1 cellular context compared by ENCODE assay signal in the genomic region with DNA sequence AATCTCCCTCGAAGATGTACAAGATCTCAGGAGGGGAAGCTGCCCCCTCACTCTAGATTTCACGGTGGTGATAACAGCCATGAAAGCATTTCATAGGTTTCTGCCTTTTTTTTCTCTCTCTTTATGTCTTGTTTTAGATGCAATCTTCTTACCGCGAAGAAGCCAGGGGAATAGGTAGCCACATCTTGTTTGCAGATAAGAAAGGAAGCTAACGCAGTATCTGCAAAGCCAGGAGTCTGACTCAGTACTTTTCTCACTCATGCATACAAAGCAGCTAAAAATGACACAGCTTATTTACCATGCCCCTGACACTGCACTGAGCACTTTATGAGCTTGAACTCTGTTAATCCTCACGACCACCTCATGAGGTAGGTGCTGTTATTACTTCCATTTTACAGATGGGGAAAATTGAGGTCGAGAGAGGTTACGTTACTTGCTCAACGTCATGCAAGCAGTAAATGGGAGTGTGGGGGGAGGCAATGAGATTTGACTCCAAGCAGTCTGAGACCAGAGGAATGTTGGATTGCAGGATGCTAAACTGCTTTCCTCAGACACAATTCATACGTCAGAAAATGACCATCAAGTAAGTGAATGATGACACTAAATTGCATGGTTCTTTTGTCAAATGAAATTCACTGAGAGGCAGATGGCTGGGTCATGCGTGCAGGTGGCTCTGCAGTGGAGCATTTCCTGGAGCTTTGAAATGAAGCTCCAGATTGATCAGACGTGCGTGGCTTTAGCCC.
A peak's percentile ranks its signal among the peaks of the same experiment; 100 is the strongest.
TF ChIP-seq lines count a peak whose summit lies in the region.

No MANE protein-coding gene starts in this region.

TF ChIP-seq in HEK293, 187 proteins besides CTCF, POLR2A, EP300 and RAD21 (continued from another document):
- TF ChIP-seq, protein P1, sequence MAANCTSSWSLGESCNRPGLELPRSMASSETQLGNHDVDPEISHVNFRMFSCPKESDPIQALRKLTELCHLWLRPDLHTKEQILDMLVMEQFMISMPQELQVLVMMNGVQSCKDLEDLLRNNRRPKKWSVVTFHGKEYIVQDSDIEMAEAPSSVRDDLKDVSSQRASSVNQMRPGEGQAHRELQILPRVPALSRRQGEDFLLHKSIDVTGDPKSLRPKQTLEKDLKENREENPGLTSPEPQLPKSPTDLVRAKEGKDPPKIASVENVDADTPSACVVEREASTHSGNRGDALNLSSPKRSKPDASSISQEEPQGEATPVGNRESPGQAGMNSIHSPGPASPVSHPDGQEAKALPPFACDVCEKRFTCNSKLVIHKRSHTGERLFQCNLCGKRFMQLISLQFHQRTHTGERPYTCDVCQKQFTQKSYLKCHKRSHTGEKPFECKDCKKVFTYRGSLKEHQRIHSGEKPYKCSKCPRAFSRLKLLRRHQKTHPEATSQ (tag by site-specific recombination; IDR thresholded peaks at IDR 0.05), result 0 out of 2 replicates have a peak, but pooled peaks have one; percentile 28
- peak; percentile 37 for TF ChIP-seq SETDB1 (IDR thresholded peaks at IDR 0.05; ENCODE audit: insufficient read length, low read length)
- no peak for TF ChIP-seq ZSCAN30 (tag by site-specific recombination; IDR thresholded peaks at IDR 0.05)
- TF ChIP-seq, protein P2, sequence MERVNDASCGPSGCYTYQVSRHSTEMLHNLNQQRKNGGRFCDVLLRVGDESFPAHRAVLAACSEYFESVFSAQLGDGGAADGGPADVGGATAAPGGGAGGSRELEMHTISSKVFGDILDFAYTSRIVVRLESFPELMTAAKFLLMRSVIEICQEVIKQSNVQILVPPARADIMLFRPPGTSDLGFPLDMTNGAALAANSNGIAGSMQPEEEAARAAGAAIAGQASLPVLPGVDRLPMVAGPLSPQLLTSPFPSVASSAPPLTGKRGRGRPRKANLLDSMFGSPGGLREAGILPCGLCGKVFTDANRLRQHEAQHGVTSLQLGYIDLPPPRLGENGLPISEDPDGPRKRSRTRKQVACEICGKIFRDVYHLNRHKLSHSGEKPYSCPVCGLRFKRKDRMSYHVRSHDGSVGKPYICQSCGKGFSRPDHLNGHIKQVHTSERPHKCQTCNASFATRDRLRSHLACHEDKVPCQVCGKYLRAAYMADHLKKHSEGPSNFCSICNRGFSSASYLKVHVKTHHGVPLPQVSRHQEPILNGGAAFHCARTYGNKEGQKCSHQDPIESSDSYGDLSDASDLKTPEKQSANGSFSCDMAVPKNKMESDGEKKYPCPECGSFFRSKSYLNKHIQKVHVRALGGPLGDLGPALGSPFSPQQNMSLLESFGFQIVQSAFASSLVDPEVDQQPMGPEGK (tag by site-specific recombination; IDR thresholded peaks at IDR 0.05), result no peak
- peak; percentile 55; the same call in 1 of the 2 replicates for TF ChIP-seq ZNF639 (tag by site-specific recombination; IDR thresholded peaks at IDR 0.05)
- no peak for TF ChIP-seq ZNF157 (tag by site-specific recombination; IDR thresholded peaks at IDR 0.05)
- TF ChIP-seq ZBTB1 (tag by site-specific recombination; IDR thresholded peaks at IDR 0.05), result no peak
- no peak for TF ChIP-seq YY1 (tag by site-specific recombination; IDR thresholded peaks at IDR 0.05)
- TF ChIP-seq BCL11B (tag by site-specific recombination; IDR thresholded peaks at IDR 0.05; ENCODE audit: low read depth), result 0 out of 2 replicates have a peak, but pooled peaks have one; percentile 32
- no peak for TF ChIP-seq ZNF621 (tag by site-specific recombination; IDR thresholded peaks at IDR 0.05)
- TF ChIP-seq ZNF416 (tag by site-specific recombination; IDR thresholded peaks at IDR 0.05), result no peak
- TF ChIP-seq INSM2 (tag by site-specific recombination; IDR thresholded peaks at IDR 0.05), result no peak
- TF ChIP-seq ZNF610 (tag by site-specific recombination; IDR thresholded peaks at IDR 0.05; ENCODE audit: borderline replicate concordance), result no peak
- no peak for TF ChIP-seq ZFP41 (tag by site-specific recombination; IDR thresholded peaks at IDR 0.05; ENCODE audit: borderline replicate concordance)
- no peak for TF ChIP-seq KLF8 (tag by site-specific recombination; IDR thresholded peaks at IDR 0.05)
- no peak for TF ChIP-seq ZNF37A (tag by site-specific recombination; IDR thresholded peaks at IDR 0.05)
- TF ChIP-seq, protein P3, sequence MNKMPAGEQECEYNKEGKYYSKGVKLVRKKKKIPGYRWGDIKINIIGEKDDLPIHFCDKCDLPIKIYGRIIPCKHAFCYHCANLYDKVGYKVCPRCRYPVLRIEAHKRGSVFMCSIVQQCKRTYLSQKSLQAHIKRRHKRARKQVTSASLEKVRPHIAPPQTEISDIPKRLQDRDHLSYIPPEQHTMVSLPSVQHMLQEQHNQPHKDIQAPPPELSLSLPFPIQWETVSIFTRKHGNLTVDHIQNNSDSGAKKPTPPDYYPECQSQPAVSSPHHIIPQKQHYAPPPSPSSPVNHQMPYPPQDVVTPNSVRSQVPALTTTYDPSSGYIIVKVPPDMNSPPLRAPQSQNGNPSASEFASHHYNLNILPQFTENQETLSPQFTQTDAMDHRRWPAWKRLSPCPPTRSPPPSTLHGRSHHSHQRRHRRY (tag by site-specific recombination; IDR thresholded peaks at IDR 0.05), result no peak
- TF ChIP-seq, protein P4, sequence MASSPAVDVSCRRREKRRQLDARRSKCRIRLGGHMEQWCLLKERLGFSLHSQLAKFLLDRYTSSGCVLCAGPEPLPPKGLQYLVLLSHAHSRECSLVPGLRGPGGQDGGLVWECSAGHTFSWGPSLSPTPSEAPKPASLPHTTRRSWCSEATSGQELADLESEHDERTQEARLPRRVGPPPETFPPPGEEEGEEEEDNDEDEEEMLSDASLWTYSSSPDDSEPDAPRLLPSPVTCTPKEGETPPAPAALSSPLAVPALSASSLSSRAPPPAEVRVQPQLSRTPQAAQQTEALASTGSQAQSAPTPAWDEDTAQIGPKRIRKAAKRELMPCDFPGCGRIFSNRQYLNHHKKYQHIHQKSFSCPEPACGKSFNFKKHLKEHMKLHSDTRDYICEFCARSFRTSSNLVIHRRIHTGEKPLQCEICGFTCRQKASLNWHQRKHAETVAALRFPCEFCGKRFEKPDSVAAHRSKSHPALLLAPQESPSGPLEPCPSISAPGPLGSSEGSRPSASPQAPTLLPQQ (tag by site-specific recombination; IDR thresholded peaks at IDR 0.05), result no peak
- no peak for TF ChIP-seq SCRT2 (tag by site-specific recombination; IDR thresholded peaks at IDR 0.05)
- 0 out of 2 replicates have a peak, but pooled peaks have one; percentile 33 for TF ChIP-seq ZNF391 (tag by site-specific recombination; IDR thresholded peaks at IDR 0.05; ENCODE audit: borderline replicate concordance, low read depth)
- TF ChIP-seq, protein P5, sequence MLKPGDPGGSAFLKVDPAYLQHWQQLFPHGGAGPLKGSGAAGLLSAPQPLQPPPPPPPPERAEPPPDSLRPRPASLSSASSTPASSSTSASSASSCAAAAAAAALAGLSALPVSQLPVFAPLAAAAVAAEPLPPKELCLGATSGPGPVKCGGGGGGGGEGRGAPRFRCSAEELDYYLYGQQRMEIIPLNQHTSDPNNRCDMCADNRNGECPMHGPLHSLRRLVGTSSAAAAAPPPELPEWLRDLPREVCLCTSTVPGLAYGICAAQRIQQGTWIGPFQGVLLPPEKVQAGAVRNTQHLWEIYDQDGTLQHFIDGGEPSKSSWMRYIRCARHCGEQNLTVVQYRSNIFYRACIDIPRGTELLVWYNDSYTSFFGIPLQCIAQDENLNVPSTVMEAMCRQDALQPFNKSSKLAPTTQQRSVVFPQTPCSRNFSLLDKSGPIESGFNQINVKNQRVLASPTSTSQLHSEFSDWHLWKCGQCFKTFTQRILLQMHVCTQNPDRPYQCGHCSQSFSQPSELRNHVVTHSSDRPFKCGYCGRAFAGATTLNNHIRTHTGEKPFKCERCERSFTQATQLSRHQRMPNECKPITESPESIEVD (tag by site-specific recombination; IDR thresholded peaks at IDR 0.05), result no peak
- TF ChIP-seq GLI4 (tag by site-specific recombination; IDR thresholded peaks at IDR 0.05), result no peak
- no peak for TF ChIP-seq ZNF239 (tag by site-specific recombination; IDR thresholded peaks at IDR 0.05)
- TF ChIP-seq ZNF580 (tag by site-specific recombination; IDR thresholded peaks at IDR 0.05), result peak; percentile 92
- TF ChIP-seq ZNF114 (tag by site-specific recombination; IDR thresholded peaks at IDR 0.05), result no peak
- TF ChIP-seq ZNF2 (tag by site-specific recombination; IDR thresholded peaks at IDR 0.05), result 0 out of 2 replicates have a peak, but pooled peaks have one; percentile 32
- no peak for TF ChIP-seq ZNF785 (tag by site-specific recombination; IDR thresholded peaks at IDR 0.05)
- no peak for TF ChIP-seq ZNF585B (tag by site-specific recombination; IDR thresholded peaks at IDR 0.05)
- TF ChIP-seq ATF2 (tag by site-specific recombination; IDR thresholded peaks at IDR 0.05; ENCODE audit: low read depth), result no peak
- TF ChIP-seq KLF9 (tag by site-specific recombination; IDR thresholded peaks at IDR 0.05; ENCODE audit: low read depth), result no peak
